Comparison of ENCODE assay signal across 8 cellular contexts in genomic region chr4:32318926-32319325, GRCh38.
"Had no signal": no experiment of that assay in that cellular context is flagged by ENCODE, and none has a peak within 500 bp of the region (broad histone marks: within the 10 kb centered on the region; RNA-seq: fewer than 3 reads in every experiment).

No MANE protein-coding gene starts in this region.

- DNase-seq: GDM1, GF-D8 had no signal

- H3K4me3 ChIP-seq: GM12878 had no signal

- FAIRE-seq: G401.6, GM12878, GM12891, GM12892, GM18507, GM19239 had no signal
